ENCODE assay signal across 26 cellular contexts in genomic region chr14:66972469-66972868, GRCh38.
"Had no signal": no experiment of that assay in that cellular context is flagged by ENCODE, and none has a peak within 500 bp of the region (broad histone marks: within the 10 kb centered on the region; RNA-seq: fewer than 3 reads in every experiment).

No MANE protein-coding gene starts in this region.

- H3K9me3 ChIP-seq: ascending aorta, esophagus muscularis mucosa, gastroesophageal sphincter had no signal

- H3K4me1 ChIP-seq: ascending aorta had no signal

- H3K27ac ChIP-seq: ascending aorta, esophagus muscularis mucosa, foreskin keratinocyte, gastroesophageal sphincter had no signal

- FAIRE-seq: bronchial epithelial cell had no signal

- H3K4me3 ChIP-seq: ascending aorta, esophagus muscularis mucosa, gastroesophageal sphincter had no signal

- H3K36me3 ChIP-seq: ascending aorta, esophagus muscularis mucosa, gastroesophageal sphincter had no signal

- DNase-seq: activated CD4-positive, alpha-beta memory T cell treated with anti-CD3 and anti-CD28 coated beads, Interleukin-2, amount 10 ng/mL, durations not matched to agents 7 days and 5 days; activated CD4-positive, alpha-beta T cell treated with anti-CD3 and anti-CD28 coated beads for 1 hour; activated CD4-positive, alpha-beta T cell treated with anti-CD3 and anti-CD28 coated beads for 4 hours; activated CD4-positive, alpha-beta T cell treated with anti-CD3 and anti-CD28 coated beads, Interleukin-2, amount 10 ng/mL, durations not matched to agents 7 days and 5 days; activated CD4-positive, alpha-beta T cell treated with anti-CD3 and anti-CD28 coated beads, Interleukin-2, amount 50 U/mL, for 4 hours; activated CD8-positive, alpha-beta memory T cell treated with anti-CD3 and anti-CD28 coated beads, Interleukin-2, amount 50 U/mL, for 48 hours; activated gamma-delta T cell; activated naive CD4-positive, alpha-beta T cell; activated naive CD4-positive, alpha-beta T cell treated with anti-CD3 and anti-CD28 coated beads, Interleukin-2, amount 10 ng/mL, durations not matched to agents 7 days and 5 days; activated naive CD8-positive, alpha-beta T cell treated with anti-CD3 and anti-CD28 coated beads, Interleukin-2, amount 10 ng/mL, durations not matched to agents 7 days and 5 days; activated T-cell treated with anti-CD3 and anti-CD28 coated beads for 4 hours; activated T-cell treated with anti-CD3 and anti-CD28 coated beads, Interleukin-2, amount 50 U/mL, for 24 hours; activated T-cell treated with anti-CD3 and anti-CD28 coated beads, Interleukin-2, amount 50 U/mL, for 72 hours; cortex of kidney; dermis blood vessel endothelial cell; effector CD4-positive, alpha-beta T cell; effector memory CD8-positive, alpha-beta T cell; erythroblast; foreskin keratinocyte; T-helper 1 cell; T-helper 17 cell; T1000 had no signal
